Comparison of ENCODE assay signal across 1 cellular context in the genomic region with DNA sequence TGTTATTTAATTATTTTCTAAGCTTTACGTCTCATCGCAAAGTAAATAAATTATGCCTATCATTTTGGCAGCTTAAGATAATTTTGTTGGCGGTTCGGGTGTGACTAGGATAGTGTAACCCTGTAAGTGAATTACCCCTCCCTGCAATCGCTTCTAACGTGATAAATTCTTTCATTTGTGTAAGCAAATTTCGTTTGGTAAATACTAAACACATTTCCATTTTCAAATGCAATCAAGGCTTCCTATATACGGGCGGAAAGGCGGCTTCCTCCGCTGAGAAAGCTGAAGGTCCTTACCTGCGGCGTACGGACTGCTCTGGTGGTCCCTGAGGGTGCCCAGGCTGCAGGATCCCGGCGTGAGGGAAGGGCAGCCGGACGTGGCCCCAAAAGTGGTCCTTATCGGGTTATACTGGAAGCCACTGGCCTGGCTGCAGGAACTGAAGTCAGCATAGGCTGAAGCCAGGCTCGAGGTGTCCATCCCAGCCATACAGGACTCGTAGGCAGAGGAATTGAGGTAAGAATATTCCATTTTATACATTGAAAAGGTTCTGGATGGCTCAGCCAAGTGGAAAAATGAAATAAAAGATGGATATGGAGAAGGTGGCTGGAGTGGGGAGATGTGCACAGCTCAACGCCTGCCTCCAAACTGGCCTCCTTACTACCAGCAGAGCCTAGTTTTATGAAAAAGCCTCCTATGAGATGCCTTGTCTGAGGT.
TF ChIP-seq lines count a peak whose summit lies in the region.

Gene PHOX2B, minus strand, starts transcription at position 652 of the 714 bp plus-strand sequence. Its CDS starts 115 bp downstream, at position 537.

TF ChIP-seq in endothelial cell of umbilical vein, 7 proteins besides CTCF, POLR2A, EP300 and RAD21:
- TF ChIP-seq, protein P1, sequence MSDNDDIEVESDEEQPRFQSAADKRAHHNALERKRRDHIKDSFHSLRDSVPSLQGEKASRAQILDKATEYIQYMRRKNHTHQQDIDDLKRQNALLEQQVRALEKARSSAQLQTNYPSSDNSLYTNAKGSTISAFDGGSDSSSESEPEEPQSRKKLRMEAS (IDR thresholded peaks at IDR 0.05; ENCODE audit: insufficient read depth, insufficient read length) = no peak
- TF ChIP-seq JUN (IDR thresholded peaks at IDR 0.05; ENCODE audit: borderline replicate concordance, insufficient read depth, insufficient read length, low read depth) = no peak
- no peak for TF ChIP-seq POLR2AphosphoS5 (IDR thresholded peaks at IDR 0.05; ENCODE audit: insufficient read depth, low read depth, low read length)
- no peak for TF ChIP-seq MYC (IDR thresholded peaks at IDR 0.05; ENCODE audit: low read depth, low read length)
- TF ChIP-seq GATA2 (IDR thresholded peaks at IDR 0.05; ENCODE audit: insufficient read depth, insufficient read length, low read depth, low read length) = no peak
- TF ChIP-seq FOS (IDR thresholded peaks at IDR 0.05; ENCODE audit: borderline replicate concordance, insufficient read depth, low read length) = no peak
- TF ChIP-seq EZH2 (IDR thresholded peaks at IDR 0.05; ENCODE audit: borderline replicate concordance, low read depth, low read length, severe bottlenecking) = peak; percentile 64
